In genomic region chr3:145219355-145220196, GRCh38 we compare ENCODE assay signal across 16 cellular contexts.
DNase-seq lines count a peak whose midpoint lies in the region; ATAC-seq and TF ChIP-seq lines count a peak whose summit lies in the region.
"Had no signal": no experiment of that assay in that cellular context is flagged by ENCODE, and none has a peak within 500 bp of the region (broad histone marks: within the 10 kb centered on the region; RNA-seq: fewer than 3 reads in every experiment).

No MANE protein-coding gene starts in this region.

- no peak overlapping the region for H3K4me3 ChIP-seq in choroid plexus epithelial cell (ENCODE audit: low read depth, low read length)
- H3K4me3 ChIP-seq in retinal pigment epithelial cell (ENCODE audit: low read length) = no peak overlapping the region

- H3K9me3 Mint-ChIP-seq in stimulated activated effector memory CD8-positive, alpha-beta T cell treated with anti-CD3 and anti-CD28 coated beads, Interleukin-12 subunit alpha, Interleukin-12 subunit beta, amount 100 ng/mL, for 72 hours = peaks cover 15% of the 10 kb centered on the region
- H3K9me3 Mint-ChIP-seq: nephron had no signal

- peak; percentile 0 for DNase-seq in NCI-H345 (lab: John Stamatoyannopoulos, UW)
- DNase-seq in NCI-H345 treated with DMSO at 0.1 percent for 48 hours (lab: John Stamatoyannopoulos, UW; ENCODE audit: unreplicated experiment) = no peak
- peak; percentile 24 to 60 for DNase-seq in NCI-H1930 (lab: John Stamatoyannopoulos, UW)
- peak; percentile 48 for DNase-seq in choroid plexus epithelial cell (ENCODE audit: low read depth)
- DNase-seq in retinal pigment epithelial cell (ENCODE audit: low read depth) = peak; percentile 14
- DNase-seq in stimulated activated effector memory CD8-positive, alpha-beta T cell treated with anti-CD3 and anti-CD28 coated beads, Interleukin-12 subunit alpha, Interleukin-12 subunit beta, amount 100 ng/mL, for 72 hours (ENCODE audit: low spot score in 2 of 2) = no peak
- DNase-seq in stimulated activated CD4-positive, alpha-beta T cell treated with anti-CD3 and anti-CD28 coated beads, Interleukin-4, amount 100 ng/mL, for 1 hour = no peak
- DNase-seq: activated CD4-positive, CD25-positive, alpha-beta regulatory T cell; aorta; CD8-positive, alpha-beta memory T cell; GOT3; mammary epithelial cell; NCI-H1694 treated with DMSO at 0.1 percent for 48 hours had no signal

- no peak overlapping the region for H3K27ac Mint-ChIP-seq in stimulated activated effector memory CD8-positive, alpha-beta T cell treated with anti-CD3 and anti-CD28 coated beads, Interleukin-12 subunit alpha, Interleukin-12 subunit beta, amount 100 ng/mL, for 72 hours
- H3K27ac Mint-ChIP-seq: activated T-helper 17 cell treated with anti-CD3 and anti-CD28 coated beads, Interleukin-2, amount 50 U/mL, for 72 hours; CD8-positive, alpha-beta memory T cell had no signal

- TF ChIP-seq CTCF in choroid plexus epithelial cell (conservative IDR thresholded peaks at IDR 0.05; ENCODE audit: low read depth, low read length) (no peak), retinal pigment epithelial cell (conservative IDR thresholded peaks at IDR 0.05; ENCODE audit: low read depth, low read length) (no peak)

- no peaks in the 10 kb centered on the region for H3K4me1 Mint-ChIP-seq in stimulated activated effector memory CD8-positive, alpha-beta T cell treated with anti-CD3 and anti-CD28 coated beads, Interleukin-12 subunit alpha, Interleukin-12 subunit beta, amount 100 ng/mL, for 72 hours
- H3K4me1 Mint-ChIP-seq: activated T-helper 17 cell treated with anti-CD3 and anti-CD28 coated beads, Interleukin-2, amount 50 U/mL, for 72 hours; CD8-positive, alpha-beta memory T cell had no signal

- H3K4me3 Mint-ChIP-seq in stimulated activated effector memory CD8-positive, alpha-beta T cell treated with anti-CD3 and anti-CD28 coated beads, Interleukin-12 subunit alpha, Interleukin-12 subunit beta, amount 100 ng/mL, for 72 hours = no peak overlapping the region
- H3K4me3 Mint-ChIP-seq: activated T-helper 17 cell treated with anti-CD3 and anti-CD28 coated beads, Interleukin-2, amount 50 U/mL, for 72 hours; CD8-positive, alpha-beta memory T cell; nephron had no signal

- H3K36me3 Mint-ChIP-seq in stimulated activated effector memory CD8-positive, alpha-beta T cell treated with anti-CD3 and anti-CD28 coated beads, Interleukin-12 subunit alpha, Interleukin-12 subunit beta, amount 100 ng/mL, for 72 hours = no peaks in the 10 kb centered on the region
- H3K36me3 Mint-ChIP-seq: CD8-positive, alpha-beta memory T cell had no signal

- ATAC-seq in stimulated activated effector memory CD8-positive, alpha-beta T cell treated with anti-CD3 and anti-CD28 coated beads, Interleukin-12 subunit alpha, Interleukin-12 subunit beta, amount 100 ng/mL, for 72 hours = no peak
- no peak for ATAC-seq in HG02840 (IDR thresholded peaks at IDR 0.05; ENCODE audit: low FRiP score, unreplicated experiment)
- ATAC-seq: activated T-helper 17 cell treated with anti-CD3 and anti-CD28 coated beads, Interleukin-2, amount 50 U/mL, for 72 hours had no signal

Comparison
In these comparisons a context has a peak if more than half of its experiments do, and no peak if none do; other contexts are left out.
1. DNase-seq: peak in NCI-H345 (single experiment), NCI-H1930 (2 of 2), choroid plexus epithelial cell (single experiment) and retinal pigment epithelial cell (single experiment); none in NCI-H345 treated with DMSO at 0.1 percent for 48 hours (single experiment), stimulated activated effector memory CD8-positive, alpha-beta T cell treated with anti-CD3 and anti-CD28 coated beads, Interleukin-12 subunit alpha, Interleukin-12 subunit beta, amount 100 ng/mL, for 72 hours (0 of 2) and stimulated activated CD4-positive, alpha-beta T cell treated with anti-CD3 and anti-CD28 coated beads, Interleukin-4, amount 100 ng/mL, for 1 hour (single experiment).